Comparison of ENCODE assay signal across 12 cellular contexts in genomic region chr2:155690785-155691184, GRCh38.
A peak's percentile ranks its signal among the peaks of the same experiment; 100 is the strongest.
DNase-seq lines count a peak whose midpoint lies in the region; ATAC-seq, FAIRE-seq and TF ChIP-seq lines count a peak whose summit lies in the region.
"Had no signal": no experiment of that assay in that cellular context is flagged by ENCODE, and none has a peak within 500 bp of the region (broad histone marks: within the 10 kb centered on the region; RNA-seq: fewer than 3 reads in every experiment).

No MANE protein-coding gene starts in this region.

- intact Hi-C loops in lower lobe of right lung (cut with DNase I) (no loop called here), kidney (cut with DNase I) (no loop called here)

- H3K36me3 ChIP-seq in lower lobe of right lung (no peaks in the 10 kb centered on the region), kidney (ENCODE audit: control insufficient read depth in 1 of 2, insufficient read depth in 2 of 2, low read length in 2 of 2) (no peaks in the 10 kb centered on the region)
- H3K36me3 ChIP-seq: esophagus squamous epithelium had no signal

- no peaks in the 10 kb centered on the region for H3K4me1 ChIP-seq in lower lobe of right lung
- no peaks in the 10 kb centered on the region for H3K4me1 ChIP-seq in kidney (ENCODE audit: control insufficient read depth in 1 of 2, insufficient read depth in 1 of 2, low read depth in 1 of 2, low read length in 2 of 2)
- H3K4me1 ChIP-seq: body of pancreas, esophagus squamous epithelium had no signal

- ATAC-seq in GM18907 (IDR thresholded peaks at IDR 0.05; ENCODE audit: unreplicated experiment): peak; percentile 84
- ATAC-seq in HG02610 (IDR thresholded peaks at IDR 0.05; ENCODE audit: unreplicated experiment): peak; percentile 94
- ATAC-seq in HG03457 (IDR thresholded peaks at IDR 0.05; ENCODE audit: unreplicated experiment): peak; percentile 84
- ATAC-seq in lower lobe of right lung: peak; percentile 49 to 58
- ATAC-seq: body of pancreas had no signal

- H3K4me3 ChIP-seq in lower lobe of right lung: no peak overlapping the region
- no peak overlapping the region for H3K4me3 ChIP-seq in kidney (ENCODE audit: low read length in 2 of 2)
- H3K4me3 ChIP-seq: body of pancreas, esophagus squamous epithelium had no signal

- no peak overlapping the region for H3K9ac ChIP-seq in kidney (ENCODE audit: low read length in 2 of 2)

- H3K9me3 ChIP-seq in lower lobe of right lung (no peaks in the 10 kb centered on the region), kidney (ENCODE audit: control insufficient read depth in 1 of 2, low read length in 2 of 2) (no peaks in the 10 kb centered on the region)
- H3K9me3 ChIP-seq: body of pancreas, esophagus squamous epithelium had no signal

- TF ChIP-seq CTCF in lower lobe of right lung (IDR thresholded peaks at IDR 0.05): no peak
- no peak for TF ChIP-seq CTCF in kidney (IDR thresholded peaks at IDR 0.05; ENCODE audit: borderline replicate concordance, extremely low read depth, insufficient read depth)

- no peaks in the 10 kb centered on the region for H3K27me3 ChIP-seq in lower lobe of right lung (ENCODE audit: low read depth)
- H3K27me3 ChIP-seq: body of pancreas, esophagus squamous epithelium had no signal

- FAIRE-seq in kidney (lab: Jason Lieb, UNC): no peak

- no peak overlapping the region for H3K27ac ChIP-seq in lower lobe of right lung
- no peak overlapping the region for H3K27ac ChIP-seq in kidney (ENCODE audit: low read depth in 2 of 2, low read length in 2 of 2)
- H3K27ac ChIP-seq: body of pancreas, esophagus squamous epithelium had no signal

- DNase-seq in lower lobe of right lung: no peak
- no peak for DNase-seq in kidney
- DNase-seq in A172 (ENCODE audit: low spot score): no peak
- DNase-seq in NCI-H524 treated with DMSO at 0.1 percent for 48 hours (lab: John Stamatoyannopoulos, UW): no peak
- DNase-seq in activated CD8-positive, alpha-beta memory T cell treated with anti-CD3 and anti-CD28 coated beads, Interleukin-2, amount 50 U/mL, for 4 hours: no peak
- DNase-seq: body of pancreas, esophagus squamous epithelium, NCI-H446, T-helper 2 cell had no signal
